Comparison of ENCODE assay signal across 35 cellular contexts in the genomic region with DNA sequence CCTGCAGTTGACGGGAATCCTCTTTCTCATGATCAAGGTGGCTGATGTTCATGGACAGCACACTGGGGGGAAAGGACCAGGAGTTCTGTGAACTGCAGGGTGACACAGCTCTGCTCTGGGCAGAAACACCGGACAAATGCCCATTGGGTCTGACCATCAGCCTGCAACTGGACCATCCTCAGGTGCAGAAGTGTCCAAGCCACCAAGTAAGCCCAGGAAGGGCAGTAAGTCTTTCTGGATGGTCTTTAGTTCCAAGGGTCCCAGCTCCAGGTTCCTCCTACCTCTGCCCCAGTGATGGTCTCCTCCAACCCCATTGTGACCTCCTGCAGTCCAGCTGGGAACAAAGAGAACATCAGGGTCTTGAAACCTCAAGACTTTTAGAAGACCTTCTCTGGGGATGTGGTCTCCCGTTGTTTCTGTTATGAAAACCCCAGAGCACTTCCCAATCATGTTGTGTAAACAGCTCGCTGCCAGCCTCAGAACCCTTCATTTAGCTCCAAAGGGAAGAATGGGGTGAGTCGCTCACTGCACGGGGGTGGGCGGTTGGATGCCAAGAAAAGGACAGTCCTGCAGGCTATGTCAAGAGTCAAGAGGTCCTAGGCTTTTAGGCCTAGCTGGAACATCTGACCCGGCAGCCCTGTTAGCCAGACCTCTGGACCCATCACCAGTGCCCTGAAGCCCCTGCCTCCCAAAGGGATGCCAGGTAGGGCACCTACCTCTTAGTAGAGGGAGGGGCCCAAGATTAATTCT. TPM values are rescaled to one million over a fixed set of nuclear protein-coding genes. Genes with fewer than 3 reads are reported as not detected.
DNase-seq lines count a peak whose midpoint lies in the region; ATAC-seq, FAIRE-seq and TF ChIP-seq lines count a peak whose summit lies in the region.
"Had no signal": no experiment of that assay in that cellular context is flagged by ENCODE, and none has a peak within 500 bp of the region (broad histone marks: within the 10 kb centered on the region; RNA-seq: fewer than 3 reads in every experiment).

No MANE protein-coding gene starts in this region.

- CTCF ChIA-PET in activated CD8-positive, alpha-beta T cell treated with anti-CD3 and anti-CD28 coated beads for 36 hours (lab: Charles Lee), result interaction anchor here (0.9 to 4.2 kb wide), 12 partner anchors 14 to 204 kb away, joined by 3 to 44 read pairs (median 6); no protein-coding TSS in a partner anchor
- CTCF ChIA-PET in activated CD8-positive, alpha-beta T cell treated with anti-CD3 and anti-CD28 coated beads, Interleukin-2, amount 10 ng/mL, durations not matched to agents 7 days and 5 days (lab: Charles Lee), result interaction anchor here (1.3 to 5.1 kb wide), 7 partner anchors 18 to 66 kb away, joined by 3 to 42 read pairs (median 8); no protein-coding TSS in a partner anchor
- CTCF ChIA-PET in CD4-positive, alpha-beta T cell (lab: Charles Lee), result interaction anchor here (1.1 to 3.6 kb wide), 4 partner anchors 8 to 33 kb away, joined by 4 to 27 read pairs (median 5); no protein-coding TSS in a partner anchor

- no peaks in the 10 kb centered on the region for H3K36me3 ChIP-seq in MG63
- H3K36me3 ChIP-seq in effector memory CD4-positive, alpha-beta T cell (ENCODE audit: control insufficient read depth, insufficient read depth, low read length), result no peaks in the 10 kb centered on the region
- H3K36me3 ChIP-seq: colonic mucosa, gastroesophageal sphincter, thoracic aorta had no signal

- ATAC-seq in activated CD8-positive, alpha-beta T cell treated with anti-CD3 and anti-CD28 coated beads for 36 hours, result no peak
- no peak for ATAC-seq in activated CD8-positive, alpha-beta T cell treated with anti-CD3 and anti-CD28 coated beads, Interleukin-2, amount 10 ng/mL, durations not matched to agents 7 days and 5 days
- ATAC-seq in CD4-positive, alpha-beta T cell (ENCODE audit: poor library complexity), result no peak
- ATAC-seq in GM21390 (IDR thresholded peaks at IDR 0.05; ENCODE audit: unreplicated experiment), result no peak
- ATAC-seq in GM19351 (IDR thresholded peaks at IDR 0.05; ENCODE audit: unreplicated experiment), result no peak
- ATAC-seq: gastroesophageal sphincter, PC-3 had no signal

- H3K4me1 Mint-ChIP-seq in activated CD8-positive, alpha-beta T cell treated with anti-CD3 and anti-CD28 coated beads for 36 hours (ENCODE audit: low read depth), result peaks cover 69% of the 10 kb centered on the region
- H3K4me1 Mint-ChIP-seq in activated CD8-positive, alpha-beta T cell treated with anti-CD3 and anti-CD28 coated beads, Interleukin-2, amount 10 ng/mL, durations not matched to agents 7 days and 5 days (ENCODE audit: low read depth), result peaks cover 61% of the 10 kb centered on the region
- H3K4me1 Mint-ChIP-seq in CD4-positive, alpha-beta T cell (ENCODE audit: low read depth), result peaks cover 84% of the 10 kb centered on the region

- no peaks in the 10 kb centered on the region for H3K9me3 ChIP-seq in CD4-positive, alpha-beta T cell (ENCODE audit: control insufficient read depth, low read length)
- H3K9me3 ChIP-seq in MG63, result no peaks in the 10 kb centered on the region
- H3K9me3 ChIP-seq in effector memory CD4-positive, alpha-beta T cell (ENCODE audit: control insufficient read depth, low read length), result no peaks in the 10 kb centered on the region
- H3K9me3 ChIP-seq: A549, colonic mucosa, gastroesophageal sphincter, thoracic aorta had no signal

- TF ChIP-seq CTCF in activated CD8-positive, alpha-beta T cell treated with anti-CD3 and anti-CD28 coated beads for 36 hours (IDR thresholded peaks at IDR 0.05), result no peak
- no peak for TF ChIP-seq CTCF in CD4-positive, alpha-beta T cell (IDR thresholded peaks at IDR 0.05)

- H3K9me3 Mint-ChIP-seq in activated CD8-positive, alpha-beta T cell treated with anti-CD3 and anti-CD28 coated beads for 36 hours, result no peaks in the 10 kb centered on the region
- no peaks in the 10 kb centered on the region for H3K9me3 Mint-ChIP-seq in activated CD8-positive, alpha-beta T cell treated with anti-CD3 and anti-CD28 coated beads, Interleukin-2, amount 10 ng/mL, durations not matched to agents 7 days and 5 days (ENCODE audit: insufficient read depth)
- H3K9me3 Mint-ChIP-seq in CD4-positive, alpha-beta T cell, result no peaks in the 10 kb centered on the region
- H3K9me3 Mint-ChIP-seq: activated B cell treated with CpG ODN at 0.5 μM for 24 hours had no signal

- H3K4me3 ChIP-seq in MG63, result no peak overlapping the region
- H3K4me3 ChIP-seq in effector memory CD4-positive, alpha-beta T cell (ENCODE audit: insufficient read depth, low read depth, low read length, poor library complexity, severe bottlenecking), result no peak overlapping the region
- H3K4me3 ChIP-seq: A549, colonic mucosa, gastroesophageal sphincter, hepatocyte, thoracic aorta had no signal

- FAIRE-seq in HTR-8/SVneo (lab: Jason Lieb, UNC), result no peak
- FAIRE-seq: H1, small intestine, urothelium cell line had no signal

- no peaks in the 10 kb centered on the region for H3K27me3 Mint-ChIP-seq in activated CD8-positive, alpha-beta T cell treated with anti-CD3 and anti-CD28 coated beads for 36 hours
- H3K27me3 Mint-ChIP-seq in activated CD8-positive, alpha-beta T cell treated with anti-CD3 and anti-CD28 coated beads, Interleukin-2, amount 10 ng/mL, durations not matched to agents 7 days and 5 days (ENCODE audit: low read depth), result peaks cover 3% of the 10 kb centered on the region
- H3K27me3 Mint-ChIP-seq in CD4-positive, alpha-beta T cell, result no peaks in the 10 kb centered on the region
- H3K27me3 Mint-ChIP-seq: stimulated activated naive CD8-positive, alpha-beta T cell treated with anti-CD3 and anti-CD28 coated beads, Interleukin-15, amount 100 ng/mL, for 72 hours had no signal

- POLR2A ChIA-PET in activated CD8-positive, alpha-beta T cell treated with anti-CD3 and anti-CD28 coated beads for 36 hours (lab: Charles Lee), result interaction anchor here (0.7 to 3.6 kb wide), 13 partner anchors 8 to 104 kb away, joined by 3 to 14 read pairs (median 4); a partner anchor contains a TSS
- POLR2A ChIA-PET in activated CD8-positive, alpha-beta T cell treated with anti-CD3 and anti-CD28 coated beads, Interleukin-2, amount 10 ng/mL, durations not matched to agents 7 days and 5 days (lab: Charles Lee), result interaction anchor here (1.1 kb wide), 1 partner anchor 28 kb away, joined by 3 read pairs; no protein-coding TSS in a partner anchor
- POLR2A ChIA-PET in CD4-positive, alpha-beta T cell (lab: Charles Lee), result interaction anchor here (0.6 to 4.6 kb wide), 14 partner anchors 10 to 538 kb away, joined by 3 to 38 read pairs (median 4); a partner anchor contains a TSS

- no peak overlapping the region for H3K4me3 Mint-ChIP-seq in activated CD8-positive, alpha-beta T cell treated with anti-CD3 and anti-CD28 coated beads for 36 hours
- H3K4me3 Mint-ChIP-seq in activated CD8-positive, alpha-beta T cell treated with anti-CD3 and anti-CD28 coated beads, Interleukin-2, amount 10 ng/mL, durations not matched to agents 7 days and 5 days, result no peak overlapping the region
- H3K4me3 Mint-ChIP-seq in CD4-positive, alpha-beta T cell, result peak overlapping the region; percentile 89
- H3K4me3 Mint-ChIP-seq: activated B cell treated with CpG ODN at 0.5 μM for 24 hours had no signal

- H3K27me3 ChIP-seq in CD4-positive, alpha-beta T cell (ENCODE audit: control insufficient read depth, insufficient read depth, low read length), result no peaks in the 10 kb centered on the region
- H3K27me3 ChIP-seq in MG63, result no peaks in the 10 kb centered on the region; the same call in 1 of the 2 replicates
- H3K27me3 ChIP-seq in effector memory CD4-positive, alpha-beta T cell (replicated peaks; ENCODE audit: control insufficient read depth, insufficient read depth, low read length, poor library complexity, severe bottlenecking), result no peaks in the 10 kb centered on the region
- H3K27me3 ChIP-seq: hepatocyte had no signal

- H3K27ac Mint-ChIP-seq in activated CD8-positive, alpha-beta T cell treated with anti-CD3 and anti-CD28 coated beads for 36 hours, result peak overlapping the region; percentile 7
- H3K27ac Mint-ChIP-seq in activated CD8-positive, alpha-beta T cell treated with anti-CD3 and anti-CD28 coated beads, Interleukin-2, amount 10 ng/mL, durations not matched to agents 7 days and 5 days, result no peak overlapping the region
- H3K27ac Mint-ChIP-seq in CD4-positive, alpha-beta T cell, result peak overlapping the region; percentile 81
- H3K27ac Mint-ChIP-seq: activated B cell treated with CpG ODN at 0.5 μM for 24 hours had no signal

- H3K27ac ChIP-seq in CD4-positive, alpha-beta T cell (ENCODE audit: low read depth, low read length), result no peak overlapping the region
- peak overlapping the region; percentile 9 for H3K27ac ChIP-seq in effector memory CD4-positive, alpha-beta T cell (ENCODE audit: insufficient read depth, low read length, poor library complexity, severe bottlenecking)
- H3K27ac ChIP-seq: A549, colonic mucosa, gastroesophageal sphincter, hepatocyte, parathyroid adenoma, thoracic aorta had no signal

- no peaks in the 10 kb centered on the region for H3K36me3 Mint-ChIP-seq in activated CD8-positive, alpha-beta T cell treated with anti-CD3 and anti-CD28 coated beads for 36 hours (ENCODE audit: low read depth)
- H3K36me3 Mint-ChIP-seq in activated CD8-positive, alpha-beta T cell treated with anti-CD3 and anti-CD28 coated beads, Interleukin-2, amount 10 ng/mL, durations not matched to agents 7 days and 5 days (ENCODE audit: low read depth), result no peaks in the 10 kb centered on the region
- no peaks in the 10 kb centered on the region for H3K36me3 Mint-ChIP-seq in CD4-positive, alpha-beta T cell (ENCODE audit: low read depth)

- peaks cover 23% of the 10 kb centered on the region for H3K4me1 ChIP-seq in effector memory CD4-positive, alpha-beta T cell (ENCODE audit: control insufficient read depth, insufficient read depth, low read length, poor library complexity, severe bottlenecking)
- H3K4me1 ChIP-seq: parathyroid adenoma had no signal

- DNase-seq in activated CD8-positive, alpha-beta T cell treated with anti-CD3 and anti-CD28 coated beads for 36 hours, result no peak
- DNase-seq in activated CD8-positive, alpha-beta T cell treated with anti-CD3 and anti-CD28 coated beads, Interleukin-2, amount 10 ng/mL, durations not matched to agents 7 days and 5 days, result no peak
- DNase-seq in CD4-positive, alpha-beta T cell, result peak in 1 of 10 experiments; percentile 25
- peak; percentile 83 for DNase-seq in MG63
- DNase-seq in effector memory CD4-positive, alpha-beta T cell, result no peak
- no peak for DNase-seq in HTR-8/SVneo (ENCODE audit: insufficient read length, low spot score)
- DNase-seq: activated B cell treated with CpG ODN at 0.5 μM for 24 hours; activated CD8-positive, alpha-beta memory T cell treated with anti-CD3 and anti-CD28 coated beads for 24 hours; activated naive CD4-positive, alpha-beta T cell treated with anti-CD3 and anti-CD28 coated beads, Interleukin-2, amount 50 U/mL, for 16 hours; activated T-cell treated with anti-CD3 and anti-CD28 coated beads for 4 hours; AML-193; aorta; colonic mucosa; DMS 273 treated with DMSO at 0.1 percent for 48 hours; effector CD4-positive, alpha-beta T cell; EL; Karpas-422; NCI-H1436; NCI-H2081; NCI-H2227 treated with DMSO at 0.1 percent for 48 hours; NCI-H526 treated with DMSO at 0.1 percent for 48 hours; NK-92 treated with Interleukin-12 subunit alpha and Interleukin-12 subunit beta, amount 100 ng/mL, for 24 hours; small intestine; stimulated activated naive CD8-positive, alpha-beta T cell treated with anti-CD3 and anti-CD28 coated beads, Interleukin-15, amount 100 ng/mL, for 72 hours; T-helper 1 cell had no signal

- intact Hi-C loops in activated CD8-positive, alpha-beta T cell treated with anti-CD3 and anti-CD28 coated beads for 36 hours (cut with micrococcal nuclease), result no loop called here
- intact Hi-C loops in CD4-positive, alpha-beta T cell (cut with DNase I, micrococcal nuclease), result loop anchor here in 1 of 2 experiments (5.0 kb wide), 1 partner anchor 35 kb away; no protein-coding TSS in a partner anchor

RNA-seq across cellular contexts. Expression of a gene that starts 41.8 kb away (rescaled TPM):
- 10 to 100 TPM; 47.4 to 50.3 TPM for total RNA-seq in activated CD8-positive, alpha-beta T cell treated with anti-CD3 and anti-CD28 coated beads for 36 hours
- total RNA-seq in activated CD8-positive, alpha-beta T cell treated with anti-CD3 and anti-CD28 coated beads, Interleukin-2, amount 10 ng/mL, durations not matched to agents 7 days and 5 days, result 10 to 100 TPM; 93.4 to 97.8 TPM
- total RNA-seq in CD4-positive, alpha-beta T cell, result 100 to 1,000 TPM; 480 to 493 TPM
- total RNA-seq in MG63 (2014; rRNA removed; shearing (Covaris generic); ENCODE audit: low replicate concordance), result 8.9 and 12.0 TPM in 2 replicates

Comparison
In these comparisons a context has a peak if more than half of its experiments do, and no peak if none do; other contexts are left out.
1. RNA of a gene that starts 41.8 kb away (total RNA-seq): 480 to 493 TPM in CD4-positive, alpha-beta T cell; 93.4 to 97.8 TPM in activated CD8-positive, alpha-beta T cell treated with anti-CD3 and anti-CD28 coated beads, Interleukin-2, amount 10 ng/mL, durations not matched to agents 7 days and 5 days, 47.4 to 50.3 TPM in activated CD8-positive, alpha-beta T cell treated with anti-CD3 and anti-CD28 coated beads for 36 hours and 8.9 to 12.0 TPM in MG63; every median in the first group is over 4 times any median in the second.